10 cellular contexts compared by ENCODE assay signal in the genomic region with DNA sequence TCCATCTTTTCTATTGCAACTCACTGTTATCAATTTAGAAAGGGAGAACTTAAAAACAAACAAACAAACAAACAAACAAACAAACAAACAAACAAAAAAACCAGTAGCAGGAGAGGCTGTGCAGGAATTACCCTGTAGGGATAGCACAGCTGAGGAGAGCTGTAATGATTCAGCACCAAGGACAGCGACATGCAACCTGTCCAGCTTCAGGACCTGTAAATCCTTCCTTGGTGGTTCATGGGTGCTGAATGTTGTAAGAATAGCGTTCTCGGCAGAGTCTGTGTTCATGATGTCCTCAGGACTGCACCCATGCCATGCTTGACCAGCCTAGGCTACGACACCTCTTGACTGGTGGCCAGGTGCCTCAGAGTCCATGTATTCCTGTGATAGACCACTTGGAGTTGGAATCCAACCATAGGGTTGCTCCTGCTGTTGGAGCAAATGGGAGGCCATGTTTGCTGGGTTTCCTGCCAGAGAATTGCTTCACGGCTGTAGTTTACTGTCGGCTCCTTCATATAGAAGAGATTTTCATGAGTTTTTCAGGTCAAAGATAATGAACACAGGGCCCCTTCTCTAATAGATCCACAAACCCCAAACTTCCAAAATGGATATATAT.
DNase-seq lines count a peak whose midpoint lies in the region; TF ChIP-seq lines count a peak whose summit lies in the region.
"Had no signal": no experiment of that assay in that cellular context is flagged by ENCODE, and none has a peak within 500 bp of the region (broad histone marks: within the 10 kb centered on the region; RNA-seq: fewer than 3 reads in every experiment).

No MANE protein-coding gene starts in this region.

- no peaks in the 10 kb centered on the region for H3K4me1 ChIP-seq in ovary (ENCODE audit: insufficient read depth)
- no peaks in the 10 kb centered on the region for H3K4me1 ChIP-seq in tibial artery
- H3K4me1 ChIP-seq: BLaER1 treated with 17β-estradiol and CSF1 and Interleukin-3, amounts not matched to agents 10 nM and 100 nM had no signal

- H3K4me1 Mint-ChIP-seq in endothelial cell (ENCODE audit: unreplicated experiment): no peaks in the 10 kb centered on the region

- no peak for TF ChIP-seq EP300 in ovary (IDR thresholded peaks at IDR 0.05)

- TF ChIP-seq CTCF in endothelial cell (IDR thresholded peaks at IDR 0.05; ENCODE audit: unreplicated experiment) (no peak), ovary (IDR thresholded peaks at IDR 0.05) (no peak), tibial artery (IDR thresholded peaks at IDR 0.05) (no peak)

- H3K4me3 Mint-ChIP-seq in endothelial cell (ENCODE audit: unreplicated experiment): no peak overlapping the region
- H3K4me3 Mint-ChIP-seq: T-helper 1 cell treated with Interleukin-12 subunit alpha and Interleukin-12 subunit beta and Interleukin-4 antibody, amounts not matched to agents 30 μg/mL and 1 μg/mL, for 36 hours had no signal

- TF ChIP-seq POLR2A in ovary (IDR thresholded peaks at IDR 0.05): no peak

- H3K4me3 ChIP-seq in ovary (no peak overlapping the region), tibial artery (no peak overlapping the region)
- H3K4me3 ChIP-seq: BLaER1 treated with 17β-estradiol and CSF1 and Interleukin-3, amounts not matched to agents 10 nM and 100 nM had no signal

- no peak overlapping the region for H3K27ac Mint-ChIP-seq in endothelial cell (ENCODE audit: unreplicated experiment)
- H3K27ac Mint-ChIP-seq: T-helper 1 cell treated with Interleukin-12 subunit alpha and Interleukin-12 subunit beta and Interleukin-4 antibody, amounts not matched to agents 30 μg/mL and 1 μg/mL, for 36 hours had no signal

- H3K27me3 ChIP-seq in ovary (no peaks in the 10 kb centered on the region), tibial artery (no peaks in the 10 kb centered on the region)
- H3K27me3 ChIP-seq: BLaER1 treated with 17β-estradiol and CSF1 and Interleukin-3, amounts not matched to agents 10 nM and 100 nM had no signal

- 32 to 44% (median 35%) methylated on average over 6 of the region's 6 CpGs for WGBS in ovary, 3 donors

- intact Hi-C loops in ovary (cut with DNase I) (no loop called here), tibial artery (cut with DNase I; ENCODE audit: low total_unique reads) (no loop called here)

- no peaks in the 10 kb centered on the region for H3K36me3 Mint-ChIP-seq in endothelial cell (ENCODE audit: low read depth, unreplicated experiment)

- no peaks in the 10 kb centered on the region for H3K9me3 ChIP-seq in ovary
- no peaks in the 10 kb centered on the region for H3K9me3 ChIP-seq in tibial artery
- H3K9me3 ChIP-seq: BLaER1 treated with 17β-estradiol and CSF1 and Interleukin-3, amounts not matched to agents 10 nM and 100 nM had no signal

- H3K36me3 ChIP-seq in ovary (no peaks in the 10 kb centered on the region), tibial artery (no peaks in the 10 kb centered on the region)
- H3K36me3 ChIP-seq: BLaER1 treated with 17β-estradiol and CSF1 and Interleukin-3, amounts not matched to agents 10 nM and 100 nM had no signal

- H3K27ac ChIP-seq in ovary (no peak overlapping the region), tibial artery (no peak overlapping the region)
- H3K27ac ChIP-seq: BLaER1 treated with 17β-estradiol and CSF1 and Interleukin-3, amounts not matched to agents 10 nM and 100 nM had no signal

- peak; percentile 3 to 6 for DNase-seq in activated CD4-positive, alpha-beta T cell treated with anti-CD3 and anti-CD28 coated beads for 4 hours
- no peak for DNase-seq in activated CD4-positive, alpha-beta T cell treated with anti-CD3 and anti-CD28 coated beads, Interleukin-2, amount 50 U/mL, for 4 hours
- DNase-seq in endothelial cell (ENCODE audit: low spot score) (peak; percentile 72), ovary (peak; percentile 33 to 60 (median 37)), tibial artery (no peak), DMS114 treated with DMSO at 0.1 percent for 48 hours (lab: John Stamatoyannopoulos, UW; ENCODE audit: unreplicated experiment) (no peak), NCI-H524 (lab: John Stamatoyannopoulos, UW) (no peak)

- no peaks in the 10 kb centered on the region for H3K9me3 Mint-ChIP-seq in endothelial cell (ENCODE audit: unreplicated experiment)

- H3K27me3 Mint-ChIP-seq in endothelial cell (ENCODE audit: unreplicated experiment): peaks cover 2% of the 10 kb centered on the region

TF ChIP-seq in PFSK-1, 5 proteins besides CTCF, POLR2A, EP300 and RAD21:
- TF ChIP-seq, protein P1, sequence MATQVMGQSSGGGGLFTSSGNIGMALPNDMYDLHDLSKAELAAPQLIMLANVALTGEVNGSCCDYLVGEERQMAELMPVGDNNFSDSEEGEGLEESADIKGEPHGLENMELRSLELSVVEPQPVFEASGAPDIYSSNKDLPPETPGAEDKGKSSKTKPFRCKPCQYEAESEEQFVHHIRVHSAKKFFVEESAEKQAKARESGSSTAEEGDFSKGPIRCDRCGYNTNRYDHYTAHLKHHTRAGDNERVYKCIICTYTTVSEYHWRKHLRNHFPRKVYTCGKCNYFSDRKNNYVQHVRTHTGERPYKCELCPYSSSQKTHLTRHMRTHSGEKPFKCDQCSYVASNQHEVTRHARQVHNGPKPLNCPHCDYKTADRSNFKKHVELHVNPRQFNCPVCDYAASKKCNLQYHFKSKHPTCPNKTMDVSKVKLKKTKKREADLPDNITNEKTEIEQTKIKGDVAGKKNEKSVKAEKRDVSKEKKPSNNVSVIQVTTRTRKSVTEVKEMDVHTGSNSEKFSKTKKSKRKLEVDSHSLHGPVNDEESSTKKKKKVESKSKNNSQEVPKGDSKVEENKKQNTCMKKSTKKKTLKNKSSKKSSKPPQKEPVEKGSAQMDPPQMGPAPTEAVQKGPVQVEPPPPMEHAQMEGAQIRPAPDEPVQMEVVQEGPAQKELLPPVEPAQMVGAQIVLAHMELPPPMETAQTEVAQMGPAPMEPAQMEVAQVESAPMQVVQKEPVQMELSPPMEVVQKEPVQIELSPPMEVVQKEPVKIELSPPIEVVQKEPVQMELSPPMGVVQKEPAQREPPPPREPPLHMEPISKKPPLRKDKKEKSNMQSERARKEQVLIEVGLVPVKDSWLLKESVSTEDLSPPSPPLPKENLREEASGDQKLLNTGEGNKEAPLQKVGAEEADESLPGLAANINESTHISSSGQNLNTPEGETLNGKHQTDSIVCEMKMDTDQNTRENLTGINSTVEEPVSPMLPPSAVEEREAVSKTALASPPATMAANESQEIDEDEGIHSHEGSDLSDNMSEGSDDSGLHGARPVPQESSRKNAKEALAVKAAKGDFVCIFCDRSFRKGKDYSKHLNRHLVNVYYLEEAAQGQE (IDR thresholded peaks at IDR 0.05; ENCODE audit: insufficient read depth in 1 of 2, low read depth in 2 of 2, low read length in 2 of 2): peak; percentile 91 to 98
- TF ChIP-seq TAF1 (IDR thresholded peaks at IDR 0.05; ENCODE audit: borderline replicate concordance, insufficient read depth, low read length): no peak

Comparison
In these comparisons a context has a peak if more than half of its experiments do, and no peak if none do; other contexts are left out.
1. DNase-seq: peak in activated CD4-positive, alpha-beta T cell treated with anti-CD3 and anti-CD28 coated beads for 4 hours (2 of 2), endothelial cell (single experiment) and ovary (5 of 5); none in activated CD4-positive, alpha-beta T cell treated with anti-CD3 and anti-CD28 coated beads, Interleukin-2, amount 50 U/mL, for 4 hours (0 of 2), tibial artery (0 of 2), DMS114 treated with DMSO at 0.1 percent for 48 hours (single experiment) and NCI-H524 (0 of 2).